Comparison of ENCODE assay signal across 8 cellular contexts in the genomic region with DNA sequence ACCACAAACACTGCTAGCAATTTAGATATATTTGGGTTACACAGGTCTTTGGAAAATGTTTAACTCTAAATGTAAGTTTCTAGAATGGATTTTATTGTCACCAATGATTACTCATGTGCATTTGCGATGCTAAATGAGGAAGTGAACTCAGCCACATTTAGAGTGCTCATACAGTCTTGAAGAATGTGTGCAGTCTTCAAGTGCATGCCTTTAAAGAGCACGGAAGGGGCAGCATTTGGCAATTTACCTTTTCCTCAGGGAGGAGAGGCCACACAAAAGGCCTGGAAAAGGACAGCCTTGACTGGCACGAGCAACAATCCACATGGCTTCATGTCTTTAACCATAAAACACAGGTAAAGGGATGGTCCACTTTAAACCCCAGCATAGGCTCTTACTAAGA.
DNase-seq lines count a peak whose midpoint lies in the region; ATAC-seq and TF ChIP-seq lines count a peak whose summit lies in the region.

No MANE protein-coding gene starts in this region.

- no peaks in the 10 kb centered on the region for H3K27me3 Mint-ChIP-seq in activated naive CD8-positive, alpha-beta T cell treated with anti-CD3 and anti-CD28 coated beads, Interleukin-2, amount 10 ng/mL, durations not matched to agents 7 days and 5 days

- POLR2A ChIA-PET in activated naive CD8-positive, alpha-beta T cell treated with anti-CD3 and anti-CD28 coated beads, Interleukin-2, amount 10 ng/mL, durations not matched to agents 7 days and 5 days (lab: Charles Lee): interaction anchor here (1.3 to 13.4 kb wide), 4 partner anchors 8 to 73 kb away, joined by 3 to 223 read pairs (median 5); no protein-coding TSS in a partner anchor
- POLR2A ChIA-PET in RWPE1 (lab: Yijun Ruan, JAX; ENCODE audit: low non-redundant PET): no interaction called here

- peaks cover 4% of the 10 kb centered on the region for H3K9me3 Mint-ChIP-seq in activated naive CD8-positive, alpha-beta T cell treated with anti-CD3 and anti-CD28 coated beads, Interleukin-2, amount 10 ng/mL, durations not matched to agents 7 days and 5 days

- ATAC-seq in GM21447 (IDR thresholded peaks at IDR 0.05; ENCODE audit: unreplicated experiment): peak; percentile 87
- ATAC-seq in activated naive CD8-positive, alpha-beta T cell treated with anti-CD3 and anti-CD28 coated beads, Interleukin-2, amount 10 ng/mL, durations not matched to agents 7 days and 5 days (ENCODE audit: low read depth): peak; percentile 73
- ATAC-seq in aorta (ENCODE audit: low FRiP score): no peak

- no peak overlapping the region for H3K4me3 ChIP-seq in HL-60 (replicated peaks; ENCODE audit: insufficient read depth, low read length)
- H3K4me3 ChIP-seq in aorta (ENCODE audit: low read length in 2 of 2): no peak overlapping the region

- H3K4me3 Mint-ChIP-seq in activated naive CD8-positive, alpha-beta T cell treated with anti-CD3 and anti-CD28 coated beads, Interleukin-2, amount 10 ng/mL, durations not matched to agents 7 days and 5 days: peak overlapping the region; percentile 54

- H3K27me3 ChIP-seq in HL-60 (ENCODE audit: insufficient read depth, poor library complexity, severe bottlenecking) (no peaks in the 10 kb centered on the region), aorta (ENCODE audit: control insufficient read depth in 1 of 2, insufficient read depth in 2 of 2, low read length in 1 of 2) (no peaks in the 10 kb centered on the region)

- TF ChIP-seq CTCF in HL-60 (IDR thresholded peaks at IDR 0.05; ENCODE audit: insufficient read depth, low read length): no peak
- TF ChIP-seq CTCF in RWPE1 (conservative IDR thresholded peaks at IDR 0.05; ENCODE audit: low read depth): no peak

- H3K27ac ChIP-seq in HL-60 (replicated peaks) (peak overlapping the region; percentile 54), aorta (ENCODE audit: low read depth in 1 of 2, low read length in 2 of 2) (peak overlapping the region; percentile 75 to 98), RWPE1 (no peak overlapping the region)

- peaks cover 15% of the 10 kb centered on the region for H3K36me3 Mint-ChIP-seq in activated naive CD8-positive, alpha-beta T cell treated with anti-CD3 and anti-CD28 coated beads, Interleukin-2, amount 10 ng/mL, durations not matched to agents 7 days and 5 days

- no peaks in the 10 kb centered on the region for H3K9me3 ChIP-seq in aorta (ENCODE audit: control insufficient read depth, low read length)

- intact Hi-C loops in aorta (cut with DNase I): loop anchor here in 1 of 2 donors (5.0 kb wide), 1 partner anchor 78 kb away; a partner anchor contains a TSS

- CTCF ChIA-PET in RWPE1 (lab: Yijun Ruan, JAX): no interaction called here

- peaks cover 66% of the 10 kb centered on the region for H3K4me1 Mint-ChIP-seq in activated naive CD8-positive, alpha-beta T cell treated with anti-CD3 and anti-CD28 coated beads, Interleukin-2, amount 10 ng/mL, durations not matched to agents 7 days and 5 days

- DNase-seq in ELR (ENCODE audit: low read depth) (peak; percentile 68), HL-60 (ENCODE audit: low read depth in 1 of 2, low spot score in 1 of 2) (peak; percentile 60 to 73), aorta (no peak), NCI-H2081 (lab: John Stamatoyannopoulos, UW) (no peak), superior temporal gyrus (ENCODE audit: extremely low spot score) (no peak), RWPE1 (ENCODE audit: low spot score) (no peak)
- DNase-seq in activated naive CD8-positive, alpha-beta T cell treated with anti-CD3 and anti-CD28 coated beads, Interleukin-2, amount 10 ng/mL, durations not matched to agents 7 days and 5 days: no peak

- no peaks in the 10 kb centered on the region for H3K36me3 ChIP-seq in aorta (ENCODE audit: control insufficient read depth in 1 of 2, insufficient read depth in 2 of 2, low read length in 1 of 2)

- H3K27ac Mint-ChIP-seq in activated naive CD8-positive, alpha-beta T cell treated with anti-CD3 and anti-CD28 coated beads, Interleukin-2, amount 10 ng/mL, durations not matched to agents 7 days and 5 days: peak overlapping the region; percentile 84

- H3K4me1 ChIP-seq in aorta (ENCODE audit: control insufficient read depth in 1 of 2, insufficient read depth in 2 of 2, low read length in 2 of 2): peaks cover 11 to 17% of the 10 kb centered on the region in 2 donors

- 5 to 6% methylated on average over 3 of the region's 3 CpGs for WGBS in aorta, 2 donors

Comparison
In these comparisons a context has a peak if more than half of its experiments do, and no peak if none do; other contexts are left out.
1. DNase-seq: peak in ELR (single experiment) and HL-60 (2 of 2); none in activated naive CD8-positive, alpha-beta T cell treated with anti-CD3 and anti-CD28 coated beads, Interleukin-2, amount 10 ng/mL, durations not matched to agents 7 days and 5 days (single experiment), aorta (0 of 2), NCI-H2081 (0 of 2), superior temporal gyrus (single experiment) and RWPE1 (single experiment).